In genomic region chr20:44966030-44966961, GRCh38 we compare ENCODE assay signal across 1 cellular context.
TF ChIP-seq lines count a peak whose summit lies in the region.

Gene STK4 (plus strand): TSS chr20:44966512. CDS start chr20:44966569, 57 bp downstream.

TF ChIP-seq in K562, 482 proteins besides CTCF, POLR2A, EP300 and RAD21 (continued from another document):
- TF ChIP-seq USF1 (CRISPR knock-in tag; IDR thresholded peaks at IDR 0.05) (peak; percentile 97), IFI16 (CRISPR knock-in tag; IDR thresholded peaks at IDR 0.05) (no peak), ZBTB33 (CRISPR knock-in tag; IDR thresholded peaks at IDR 0.05) (peak; percentile 21; the same call in 1 of the 2 replicates), NFXL1 (CRISPR knock-in tag; IDR thresholded peaks at IDR 0.05) (no peak), TRIM25 (IDR thresholded peaks at IDR 0.05; ENCODE audit: borderline replicate concordance) (no peak), HDAC1 (IDR thresholded peaks at IDR 0.05) (peak in 1 of 2 experiments; percentile 88; a peak in 2 of 4 replicates), BHLHE40 (IDR thresholded peaks at IDR 0.05; ENCODE audit: low read length) (peak; percentile 91), PHTF2 (CRISPR knock-in tag; IDR thresholded peaks at IDR 0.05) (no peak), BRD4 (IDR thresholded peaks at IDR 0.05) (no peak; the same call in 1 of the 2 replicates), PREB (CRISPR knock-in tag; IDR thresholded peaks at IDR 0.05) (peak; percentile 94; the same call in 1 of the 2 replicates), ZBTB2 (IDR thresholded peaks at IDR 0.05) (peak; percentile 19; the same call in 1 of the 2 replicates), NEUROD1 (IDR thresholded peaks at IDR 0.05; ENCODE audit: borderline replicate concordance, low read depth, low read length, partially characterized antibody) (peak; percentile 76), ILF3 (IDR thresholded peaks at IDR 0.05; ENCODE audit: borderline replicate concordance) (no peak), TFAP4 (CRISPR knock-in tag; IDR thresholded peaks at IDR 0.05; ENCODE audit: borderline replicate concordance) (peak; percentile 96), XRCC3 (IDR thresholded peaks at IDR 0.05) (no peak), FOXA1 (IDR thresholded peaks at IDR 0.05; ENCODE audit: borderline replicate concordance) (no peak), ARNT (IDR thresholded peaks at IDR 0.05) (no peak), ZBTB17 (CRISPR knock-in tag; IDR thresholded peaks at IDR 0.05) (0 out of 2 replicates have a peak, but pooled peaks have one; percentile 20), NR4A1 (CRISPR knock-in tag; IDR thresholded peaks at IDR 0.05) (no peak), NR4A1 (tag; IDR thresholded peaks at IDR 0.05) (no peak), MXI1 (IDR thresholded peaks at IDR 0.05; ENCODE audit: low read depth, low read length) (peak; percentile 39; the same call in 1 of the 2 replicates), SMAD2 (IDR thresholded peaks at IDR 0.05; ENCODE audit: low read depth, low read length) (no peak), ETV5 (CRISPR knock-in tag; IDR thresholded peaks at IDR 0.05; ENCODE audit: low read depth) (peak; percentile 97), PHF20 (IDR thresholded peaks at IDR 0.05; ENCODE audit: partially characterized antibody) (peak; percentile 91), ZNF589 (CRISPR knock-in tag; IDR thresholded peaks at IDR 0.05; ENCODE audit: low read depth) (0 out of 2 replicates have a peak, but pooled peaks have one; percentile 43), ZNF280B (CRISPR knock-in tag; IDR thresholded peaks at IDR 0.05) (no peak), POLR2B (IDR thresholded peaks at IDR 0.05; ENCODE audit: low read depth, partially characterized antibody) (peak; percentile 71)
